8 cellular contexts compared by ENCODE assay signal in the genomic region with DNA sequence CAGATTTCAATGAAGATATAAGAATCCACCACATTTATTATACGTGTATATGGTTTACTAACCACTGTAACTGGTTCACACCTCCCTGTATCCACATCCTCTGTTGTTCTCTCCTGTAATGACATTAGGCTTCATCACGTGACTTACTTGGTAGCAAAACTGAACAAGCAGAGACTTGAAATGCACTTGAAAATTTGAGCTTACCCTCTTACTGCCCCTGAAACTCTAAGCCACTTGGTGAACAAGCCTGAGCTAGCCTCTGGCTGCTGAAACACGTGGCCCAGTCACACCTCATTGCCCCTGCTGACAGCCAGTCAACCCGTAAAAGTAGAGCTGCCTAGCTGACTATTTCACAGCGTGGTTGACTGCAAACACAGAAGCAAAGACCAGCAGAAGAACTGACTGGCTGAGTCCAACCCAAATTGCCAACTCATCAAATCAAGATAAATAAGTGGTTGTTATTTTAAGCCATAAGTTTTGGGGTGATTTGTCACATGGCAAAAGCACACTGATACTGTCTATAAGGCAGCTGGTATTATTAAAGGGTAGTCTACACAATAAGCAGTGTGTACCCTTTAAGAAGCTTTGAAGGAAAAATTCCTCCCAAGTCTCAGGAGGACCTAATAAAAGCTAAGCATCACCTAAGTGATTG.
A peak's percentile ranks its signal among the peaks of the same experiment; 100 is the strongest.
DNase-seq lines count a peak whose midpoint lies in the region; ATAC-seq and TF ChIP-seq lines count a peak whose summit lies in the region.

No MANE protein-coding gene starts in this region.

- no peaks in the 10 kb centered on the region for H3K9me3 Mint-ChIP-seq in activated CD8-positive, alpha-beta T cell treated with anti-CD3 and anti-CD28 coated beads for 36 hours

- no peak for TF ChIP-seq CTCF in activated CD8-positive, alpha-beta T cell treated with anti-CD3 and anti-CD28 coated beads for 36 hours (IDR thresholded peaks at IDR 0.05)

- H3K27ac Mint-ChIP-seq in activated CD8-positive, alpha-beta T cell treated with anti-CD3 and anti-CD28 coated beads for 36 hours = peak overlapping the region; percentile 52

- peaks cover 5% of the 10 kb centered on the region for H3K4me1 Mint-ChIP-seq in activated CD8-positive, alpha-beta T cell treated with anti-CD3 and anti-CD28 coated beads for 36 hours (ENCODE audit: low read depth)

- intact Hi-C loops in activated CD8-positive, alpha-beta T cell treated with anti-CD3 and anti-CD28 coated beads for 36 hours (cut with micrococcal nuclease) = no loop called here

- peak; percentile 93 for ATAC-seq in GM18508 (IDR thresholded peaks at IDR 0.05; ENCODE audit: insufficient read depth, unreplicated experiment)
- ATAC-seq in activated CD8-positive, alpha-beta T cell treated with anti-CD3 and anti-CD28 coated beads for 36 hours = peak; percentile 61

- H3K27me3 Mint-ChIP-seq in activated CD8-positive, alpha-beta T cell treated with anti-CD3 and anti-CD28 coated beads for 36 hours = no peaks in the 10 kb centered on the region

- POLR2A ChIA-PET in HEK293T (lab: Yijun Ruan, JAX) = no interaction called here
- POLR2A ChIA-PET in activated CD8-positive, alpha-beta T cell treated with anti-CD3 and anti-CD28 coated beads for 36 hours (lab: Charles Lee) = interaction anchor here (0.8 kb wide), 1 partner anchor 16 kb away, joined by 3 read pairs; no protein-coding TSS in a partner anchor

- H3K4me3 Mint-ChIP-seq in activated CD8-positive, alpha-beta T cell treated with anti-CD3 and anti-CD28 coated beads for 36 hours = no peak overlapping the region

- DNase-seq in HEK293T (ENCODE audit: extremely low spot score) (peak; percentile 42), NCI-H1105 treated with DMSO at 0.1 percent for 48 hours (lab: John Stamatoyannopoulos, UW) (peak; percentile 100), NCI-H226 (no peak), HUDEP-2 (lab: John Stamatoyannopoulos, UW; ENCODE audit: unreplicated experiment in 76 of 76) (no peak)
- peak; percentile 13 for DNase-seq in activated CD8-positive, alpha-beta T cell treated with anti-CD3 and anti-CD28 coated beads for 36 hours
- no peak for DNase-seq in effector CD8-positive, alpha-beta T cell (lab: John Stamatoyannopoulos, UW)
- no peak for DNase-seq in stimulated activated naive CD4-positive, alpha-beta T cell (lab: John Stamatoyannopoulos, UW)

- CTCF ChIA-PET in HEK293T (lab: Yijun Ruan, JAX) = interaction anchor here (1.3 kb wide), 1 partner anchor 9 kb away, joined by 14 read pairs; no protein-coding TSS in a partner anchor
- CTCF ChIA-PET in activated CD8-positive, alpha-beta T cell treated with anti-CD3 and anti-CD28 coated beads for 36 hours (lab: Charles Lee) = interaction anchor here (1.0 to 1.6 kb wide), 2 partner anchors 9 to 419 kb away, joined by 3 to 12 read pairs; no protein-coding TSS in a partner anchor

- H3K36me3 Mint-ChIP-seq in activated CD8-positive, alpha-beta T cell treated with anti-CD3 and anti-CD28 coated beads for 36 hours (ENCODE audit: low read depth) = peaks cover 9% of the 10 kb centered on the region

TF ChIP-seq in HEK293T, 16 proteins besides CTCF, POLR2A, EP300 and RAD21:
- TF ChIP-seq HDGF (IDR thresholded peaks at IDR 0.05; ENCODE audit: borderline replicate concordance) (no peak), L3MBTL2 (conservative IDR thresholded peaks at IDR 0.05) (peak; percentile 60; the same call in 1 of the 2 replicates)
- TF ChIP-seq, protein P1, sequence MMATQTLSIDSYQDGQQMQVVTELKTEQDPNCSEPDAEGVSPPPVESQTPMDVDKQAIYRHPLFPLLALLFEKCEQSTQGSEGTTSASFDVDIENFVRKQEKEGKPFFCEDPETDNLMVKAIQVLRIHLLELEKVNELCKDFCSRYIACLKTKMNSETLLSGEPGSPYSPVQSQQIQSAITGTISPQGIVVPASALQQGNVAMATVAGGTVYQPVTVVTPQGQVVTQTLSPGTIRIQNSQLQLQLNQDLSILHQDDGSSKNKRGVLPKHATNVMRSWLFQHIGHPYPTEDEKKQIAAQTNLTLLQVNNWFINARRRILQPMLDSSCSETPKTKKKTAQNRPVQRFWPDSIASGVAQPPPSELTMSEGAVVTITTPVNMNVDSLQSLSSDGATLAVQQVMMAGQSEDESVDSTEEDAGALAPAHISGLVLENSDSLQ (IDR thresholded peaks at IDR 0.05) = peak; percentile 32; the same call in 1 of the 2 replicates

Comparison
In these comparisons a context has a peak if more than half of its experiments do, and no peak if none do; other contexts are left out.
1. DNase-seq: peak in HEK293T (single experiment), NCI-H1105 treated with DMSO at 0.1 percent for 48 hours (single experiment) and activated CD8-positive, alpha-beta T cell treated with anti-CD3 and anti-CD28 coated beads for 36 hours (single experiment); none in effector CD8-positive, alpha-beta T cell (single experiment), NCI-H226 (single experiment), stimulated activated naive CD4-positive, alpha-beta T cell (0 of 6) and HUDEP-2 (0 of 76).